9 cellular contexts compared by ENCODE assay signal in the genomic region with DNA sequence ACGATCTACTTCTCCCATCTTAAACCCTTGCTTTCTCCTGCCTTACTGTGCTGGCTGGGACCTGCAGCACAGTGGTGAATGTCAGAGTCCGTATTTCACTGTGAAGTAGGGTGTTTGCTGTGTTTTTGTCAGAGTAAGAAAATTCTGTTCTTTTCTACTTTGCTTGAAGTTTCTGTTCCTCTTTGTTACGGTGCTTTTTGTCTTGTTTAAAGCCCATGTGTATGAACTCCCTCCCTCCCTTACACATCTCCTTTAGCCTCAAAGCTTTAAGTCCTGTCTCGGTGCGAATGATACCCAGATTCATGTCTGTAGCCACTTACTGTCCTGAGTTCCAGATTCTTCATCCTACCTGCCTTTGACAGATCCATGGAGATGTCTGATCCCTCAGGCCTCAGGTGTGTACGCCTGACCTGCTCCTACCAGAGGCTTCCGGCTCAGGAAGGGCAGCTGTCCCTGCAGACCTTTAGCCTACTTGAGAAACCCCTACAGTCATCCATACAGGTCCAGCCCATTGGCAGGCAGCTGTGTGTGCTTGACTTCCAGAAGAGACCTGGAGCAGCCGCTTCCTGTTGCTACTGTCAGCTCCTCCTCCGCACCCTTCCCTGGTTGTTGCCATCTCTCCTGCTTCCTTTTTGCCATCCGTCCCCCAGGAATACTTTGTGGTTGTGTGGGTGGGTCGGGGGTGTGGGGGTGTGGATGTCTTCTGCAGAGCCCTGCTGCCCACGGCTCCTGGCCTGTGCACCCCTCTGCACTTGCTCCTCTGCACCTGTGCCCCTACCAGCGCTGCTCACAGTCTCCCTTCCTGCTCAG.
A peak's percentile ranks its signal among the peaks of the same experiment; 100 is the strongest.
DNase-seq lines count a peak whose midpoint lies in the region; ATAC-seq and TF ChIP-seq lines count a peak whose summit lies in the region.
"Had no signal": no experiment of that assay in that cellular context is flagged by ENCODE, and none has a peak within 500 bp of the region (broad histone marks: within the 10 kb centered on the region; RNA-seq: fewer than 3 reads in every experiment).

No MANE protein-coding gene starts in this region.

- H3K27ac Mint-ChIP-seq in WTC11 = peak overlapping the region; percentile 60; the same call in 1 of the 2 replicates

- ATAC-seq in GM19468 (IDR thresholded peaks at IDR 0.05; ENCODE audit: extremely low read depth, unreplicated experiment) (peak; percentile 73), HG03159 (IDR thresholded peaks at IDR 0.05; ENCODE audit: unreplicated experiment) (peak; percentile 87), WTC11 (no peak)

- POLR2A ChIA-PET in WTC11 (lab: Charles Lee) = no interaction called here

- H3K4me3 Mint-ChIP-seq in WTC11 = no peak overlapping the region

- H3K36me3 Mint-ChIP-seq in WTC11 = peaks cover 58% of the 10 kb centered on the region

- no peaks in the 10 kb centered on the region for H3K27me3 Mint-ChIP-seq in WTC11 (ENCODE audit: low read depth)

- H3K4me1 Mint-ChIP-seq in WTC11 = no peaks in the 10 kb centered on the region

- no peaks in the 10 kb centered on the region for H3K9me3 Mint-ChIP-seq in WTC11

- no peak for TF ChIP-seq CTCF in GM13977 (IDR thresholded peaks at IDR 0.05; ENCODE audit: extremely low read depth, insufficient read depth, missing control alignments)
- TF ChIP-seq CTCF in WTC11 (IDR thresholded peaks at IDR 0.05) = no peak

- in situ Hi-C loops in GM13977 (cut with MboI; ENCODE audit: low pct_unique_long_range_greater_than_20kb, low sequenced_read_pairs, unreplicated experiment) = no loop called here

- DNase-seq in GM13977 (ENCODE audit: low spot score) (peak; percentile 83), WTC11 (ENCODE audit: low spot score) (no peak), NCI-H2081 treated with DMSO at 0.1 percent for 48 hours (lab: John Stamatoyannopoulos, UW) (no peak), mucosa of gallbladder (ENCODE audit: low spot score) (no peak), EL (no peak), NCI-H128 (lab: John Stamatoyannopoulos, UW; ENCODE audit: unreplicated experiment) (no peak)
- DNase-seq: activated T-cell treated with anti-CD3 and anti-CD28 coated beads, Interleukin-2, amount 50 U/mL, for 1 hour had no signal

- CTCF ChIA-PET in WTC11 (lab: Charles Lee) = no interaction called here

TF ChIP-seq in WTC11, 78 proteins besides CTCF, POLR2A, EP300 and RAD21:
- TF ChIP-seq, protein P1, sequence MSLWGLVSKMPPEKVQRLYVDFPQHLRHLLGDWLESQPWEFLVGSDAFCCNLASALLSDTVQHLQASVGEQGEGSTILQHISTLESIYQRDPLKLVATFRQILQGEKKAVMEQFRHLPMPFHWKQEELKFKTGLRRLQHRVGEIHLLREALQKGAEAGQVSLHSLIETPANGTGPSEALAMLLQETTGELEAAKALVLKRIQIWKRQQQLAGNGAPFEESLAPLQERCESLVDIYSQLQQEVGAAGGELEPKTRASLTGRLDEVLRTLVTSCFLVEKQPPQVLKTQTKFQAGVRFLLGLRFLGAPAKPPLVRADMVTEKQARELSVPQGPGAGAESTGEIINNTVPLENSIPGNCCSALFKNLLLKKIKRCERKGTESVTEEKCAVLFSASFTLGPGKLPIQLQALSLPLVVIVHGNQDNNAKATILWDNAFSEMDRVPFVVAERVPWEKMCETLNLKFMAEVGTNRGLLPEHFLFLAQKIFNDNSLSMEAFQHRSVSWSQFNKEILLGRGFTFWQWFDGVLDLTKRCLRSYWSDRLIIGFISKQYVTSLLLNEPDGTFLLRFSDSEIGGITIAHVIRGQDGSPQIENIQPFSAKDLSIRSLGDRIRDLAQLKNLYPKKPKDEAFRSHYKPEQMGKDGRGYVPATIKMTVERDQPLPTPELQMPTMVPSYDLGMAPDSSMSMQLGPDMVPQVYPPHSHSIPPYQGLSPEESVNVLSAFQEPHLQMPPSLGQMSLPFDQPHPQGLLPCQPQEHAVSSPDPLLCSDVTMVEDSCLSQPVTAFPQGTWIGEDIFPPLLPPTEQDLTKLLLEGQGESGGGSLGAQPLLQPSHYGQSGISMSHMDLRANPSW (CRISPR knock-in tag; conservative IDR thresholded peaks at IDR 0.05; ENCODE audit: low read depth) = no peak
